In the genomic region with DNA sequence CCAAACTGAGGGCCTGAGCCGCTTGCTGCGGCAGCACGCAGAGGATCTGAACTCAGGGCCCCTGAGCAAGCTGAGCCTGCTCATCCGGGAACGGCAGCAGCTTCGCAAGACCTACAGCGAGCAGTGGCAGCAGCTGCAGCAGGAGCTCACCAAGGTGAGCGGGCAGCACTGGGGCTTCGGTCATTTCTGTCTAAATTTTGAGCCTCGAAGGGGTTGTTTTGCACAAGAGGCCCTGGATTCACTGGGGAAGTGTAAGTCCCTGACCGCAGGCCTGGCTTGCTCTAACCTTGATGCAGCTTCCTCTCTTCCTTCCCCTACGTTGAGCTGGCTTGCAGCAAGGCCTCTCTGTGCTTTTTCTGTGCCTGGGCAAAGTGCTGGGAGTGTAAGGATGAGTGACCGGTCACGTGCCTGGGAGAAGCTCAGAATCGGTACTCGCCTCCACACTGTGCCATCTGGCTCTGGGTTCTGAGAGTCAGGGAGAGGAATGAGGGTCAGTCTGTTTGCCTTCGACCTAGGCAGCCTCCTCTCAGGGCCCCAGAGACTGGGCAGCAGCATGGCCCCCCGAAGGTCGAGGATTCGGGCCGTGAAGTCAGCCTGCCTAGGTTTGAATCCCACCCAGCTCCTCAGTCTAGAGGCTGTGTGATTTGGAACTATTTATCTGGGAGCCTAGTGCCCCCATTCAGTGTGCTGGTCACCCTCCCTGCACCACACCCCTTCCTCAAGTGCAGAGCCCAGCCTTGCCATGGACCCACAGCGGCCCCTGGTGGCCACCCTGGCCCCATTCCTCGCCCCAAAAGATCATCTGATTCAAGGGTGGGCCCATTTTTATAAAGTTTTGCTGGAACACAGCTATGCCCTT, we compare ENCODE assay signal across 1 cellular context.
A peak's percentile ranks its signal among the peaks of the same experiment; 100 is the strongest.
TF ChIP-seq lines count a peak whose summit lies in the region.

No MANE protein-coding gene starts in this region.

TF ChIP-seq in K562, 482 proteins besides CTCF, POLR2A, EP300 and RAD21 (continued from another document and continues in another):
- TF ChIP-seq, protein P1, sequence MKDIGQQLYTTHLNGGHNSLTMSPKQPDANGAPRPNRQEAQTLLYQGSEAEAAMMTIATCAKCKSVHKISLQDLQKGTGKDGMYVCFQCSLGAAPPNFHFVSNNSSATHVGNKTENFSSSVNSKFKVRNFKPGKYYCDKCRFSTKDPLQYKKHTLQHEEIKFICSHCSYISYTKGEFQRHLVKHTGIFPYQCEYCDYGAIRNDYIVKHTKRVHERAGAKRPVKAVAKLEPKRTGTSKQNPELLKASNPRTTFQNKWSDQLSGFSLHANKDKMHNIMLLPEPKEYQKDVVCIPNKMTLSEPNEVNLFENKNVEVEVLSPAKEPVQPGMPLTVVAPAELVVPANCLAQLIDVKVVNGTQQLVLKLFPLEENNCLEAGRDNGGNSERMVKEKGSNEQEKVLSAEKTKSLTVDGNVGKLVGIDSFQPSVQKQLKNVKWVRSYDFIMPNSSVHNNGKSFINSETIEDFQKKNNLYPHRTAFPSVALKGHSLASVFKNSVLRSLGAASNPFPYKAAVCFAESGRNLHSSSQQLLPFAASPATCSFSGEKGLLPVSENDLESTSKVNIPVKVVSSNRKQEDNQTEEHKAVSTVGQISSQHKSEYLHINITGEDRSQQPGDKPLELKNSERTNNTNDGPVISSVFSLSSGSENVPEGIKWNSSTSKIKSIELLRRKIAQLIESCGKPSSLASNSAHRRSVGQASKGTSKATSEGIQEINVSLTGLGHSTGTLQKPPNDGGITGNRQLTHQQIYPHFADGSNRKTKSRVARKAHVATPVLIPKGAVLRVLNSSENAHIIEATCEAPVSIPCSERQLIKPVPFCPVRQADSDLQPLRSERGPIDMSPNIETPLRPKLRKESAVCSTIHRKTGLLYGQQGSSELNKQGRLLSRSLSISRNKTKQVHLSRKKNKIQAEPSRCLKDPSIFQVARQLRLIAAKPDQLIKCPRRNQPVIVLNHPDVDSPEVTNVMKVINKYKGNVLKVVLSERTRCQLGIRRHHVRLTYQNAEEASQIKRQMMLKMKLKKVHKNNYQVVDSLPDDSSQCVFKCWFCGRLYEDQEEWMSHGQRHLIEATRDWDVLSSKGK (CRISPR knock-in tag; IDR thresholded peaks at IDR 0.05) = no peak
- TF ChIP-seq, protein P2, sequence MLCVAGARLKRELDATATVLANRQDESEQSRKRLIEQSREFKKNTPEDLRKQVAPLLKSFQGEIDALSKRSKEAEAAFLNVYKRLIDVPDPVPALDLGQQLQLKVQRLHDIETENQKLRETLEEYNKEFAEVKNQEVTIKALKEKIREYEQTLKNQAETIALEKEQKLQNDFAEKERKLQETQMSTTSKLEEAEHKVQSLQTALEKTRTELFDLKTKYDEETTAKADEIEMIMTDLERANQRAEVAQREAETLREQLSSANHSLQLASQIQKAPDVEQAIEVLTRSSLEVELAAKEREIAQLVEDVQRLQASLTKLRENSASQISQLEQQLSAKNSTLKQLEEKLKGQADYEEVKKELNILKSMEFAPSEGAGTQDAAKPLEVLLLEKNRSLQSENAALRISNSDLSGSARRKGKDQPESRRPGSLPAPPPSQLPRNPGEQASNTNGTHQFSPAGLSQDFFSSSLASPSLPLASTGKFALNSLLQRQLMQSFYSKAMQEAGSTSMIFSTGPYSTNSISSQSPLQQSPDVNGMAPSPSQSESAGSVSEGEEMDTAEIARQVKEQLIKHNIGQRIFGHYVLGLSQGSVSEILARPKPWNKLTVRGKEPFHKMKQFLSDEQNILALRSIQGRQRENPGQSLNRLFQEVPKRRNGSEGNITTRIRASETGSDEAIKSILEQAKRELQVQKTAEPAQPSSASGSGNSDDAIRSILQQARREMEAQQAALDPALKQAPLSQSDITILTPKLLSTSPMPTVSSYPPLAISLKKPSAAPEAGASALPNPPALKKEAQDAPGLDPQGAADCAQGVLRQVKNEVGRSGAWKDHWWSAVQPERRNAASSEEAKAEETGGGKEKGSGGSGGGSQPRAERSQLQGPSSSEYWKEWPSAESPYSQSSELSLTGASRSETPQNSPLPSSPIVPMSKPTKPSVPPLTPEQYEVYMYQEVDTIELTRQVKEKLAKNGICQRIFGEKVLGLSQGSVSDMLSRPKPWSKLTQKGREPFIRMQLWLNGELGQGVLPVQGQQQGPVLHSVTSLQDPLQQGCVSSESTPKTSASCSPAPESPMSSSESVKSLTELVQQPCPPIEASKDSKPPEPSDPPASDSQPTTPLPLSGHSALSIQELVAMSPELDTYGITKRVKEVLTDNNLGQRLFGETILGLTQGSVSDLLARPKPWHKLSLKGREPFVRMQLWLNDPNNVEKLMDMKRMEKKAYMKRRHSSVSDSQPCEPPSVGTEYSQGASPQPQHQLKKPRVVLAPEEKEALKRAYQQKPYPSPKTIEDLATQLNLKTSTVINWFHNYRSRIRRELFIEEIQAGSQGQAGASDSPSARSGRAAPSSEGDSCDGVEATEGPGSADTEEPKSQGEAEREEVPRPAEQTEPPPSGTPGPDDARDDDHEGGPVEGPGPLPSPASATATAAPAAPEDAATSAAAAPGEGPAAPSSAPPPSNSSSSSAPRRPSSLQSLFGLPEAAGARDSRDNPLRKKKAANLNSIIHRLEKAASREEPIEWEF (CRISPR knock-in tag; IDR thresholded peaks at IDR 0.05) = no peak
- TF ChIP-seq KLF1 (tag; IDR thresholded peaks at IDR 0.05) (no peak), PML (IDR thresholded peaks at IDR 0.05; ENCODE audit: low read length) (no peak), ZNF445 (CRISPR knock-in tag; IDR thresholded peaks at IDR 0.05; ENCODE audit: low read depth) (no peak), YBX1 (IDR thresholded peaks at IDR 0.05) (no peak), TCF7 (IDR thresholded peaks at IDR 0.05; ENCODE audit: borderline replicate concordance) (no peak), FUS (optimal IDR thresholded peaks at IDR 0.05; ENCODE audit: low read depth, low read length) (no peak), PHTF2 (CRISPR knock-in tag; IDR thresholded peaks at IDR 0.05) (no peak), SUPT5H (IDR thresholded peaks at IDR 0.05) (no peak), CREBBP (IDR thresholded peaks at IDR 0.05; ENCODE audit: low read depth, low read length) (no peak), SAP30 (IDR thresholded peaks at IDR 0.05; ENCODE audit: borderline replicate concordance, insufficient read depth, low read depth, low read length, poor library complexity, severe bottlenecking) (no peak), PTBP1 (IDR thresholded peaks at IDR 0.05; ENCODE audit: low read depth, low read length) (no peak), ZNF431 (CRISPR knock-in tag; IDR thresholded peaks at IDR 0.05) (no peak)
- TF ChIP-seq, protein P3, sequence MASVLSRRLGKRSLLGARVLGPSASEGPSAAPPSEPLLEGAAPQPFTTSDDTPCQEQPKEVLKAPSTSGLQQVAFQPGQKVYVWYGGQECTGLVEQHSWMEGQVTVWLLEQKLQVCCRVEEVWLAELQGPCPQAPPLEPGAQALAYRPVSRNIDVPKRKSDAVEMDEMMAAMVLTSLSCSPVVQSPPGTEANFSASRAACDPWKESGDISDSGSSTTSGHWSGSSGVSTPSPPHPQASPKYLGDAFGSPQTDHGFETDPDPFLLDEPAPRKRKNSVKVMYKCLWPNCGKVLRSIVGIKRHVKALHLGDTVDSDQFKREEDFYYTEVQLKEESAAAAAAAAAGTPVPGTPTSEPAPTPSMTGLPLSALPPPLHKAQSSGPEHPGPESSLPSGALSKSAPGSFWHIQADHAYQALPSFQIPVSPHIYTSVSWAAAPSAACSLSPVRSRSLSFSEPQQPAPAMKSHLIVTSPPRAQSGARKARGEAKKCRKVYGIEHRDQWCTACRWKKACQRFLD (CRISPR knock-in tag; IDR thresholded peaks at IDR 0.05) = no peak
- TF ChIP-seq, protein P4, sequence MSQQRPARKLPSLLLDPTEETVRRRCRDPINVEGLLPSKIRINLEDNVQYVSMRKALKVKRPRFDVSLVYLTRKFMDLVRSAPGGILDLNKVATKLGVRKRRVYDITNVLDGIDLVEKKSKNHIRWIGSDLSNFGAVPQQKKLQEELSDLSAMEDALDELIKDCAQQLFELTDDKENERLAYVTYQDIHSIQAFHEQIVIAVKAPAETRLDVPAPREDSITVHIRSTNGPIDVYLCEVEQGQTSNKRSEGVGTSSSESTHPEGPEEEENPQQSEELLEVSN (IDR thresholded peaks at IDR 0.05; ENCODE audit: borderline replicate concordance in 1 of 2, extremely low read depth in 1 of 2, insufficient read depth in 1 of 2, insufficient read length in 1 of 2, low read depth in 1 of 2, low read length in 1 of 2, poor library complexity in 1 of 2, severe bottlenecking in 1 of 2) = no peak
- TF ChIP-seq, protein P5, sequence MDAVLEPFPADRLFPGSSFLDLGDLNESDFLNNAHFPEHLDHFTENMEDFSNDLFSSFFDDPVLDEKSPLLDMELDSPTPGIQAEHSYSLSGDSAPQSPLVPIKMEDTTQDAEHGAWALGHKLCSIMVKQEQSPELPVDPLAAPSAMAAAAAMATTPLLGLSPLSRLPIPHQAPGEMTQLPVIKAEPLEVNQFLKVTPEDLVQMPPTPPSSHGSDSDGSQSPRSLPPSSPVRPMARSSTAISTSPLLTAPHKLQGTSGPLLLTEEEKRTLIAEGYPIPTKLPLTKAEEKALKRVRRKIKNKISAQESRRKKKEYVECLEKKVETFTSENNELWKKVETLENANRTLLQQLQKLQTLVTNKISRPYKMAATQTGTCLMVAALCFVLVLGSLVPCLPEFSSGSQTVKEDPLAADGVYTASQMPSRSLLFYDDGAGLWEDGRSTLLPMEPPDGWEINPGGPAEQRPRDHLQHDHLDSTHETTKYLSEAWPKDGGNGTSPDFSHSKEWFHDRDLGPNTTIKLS (IDR thresholded peaks at IDR 0.05; ENCODE audit: borderline replicate concordance, low read depth) = no peak
- TF ChIP-seq, protein P6, sequence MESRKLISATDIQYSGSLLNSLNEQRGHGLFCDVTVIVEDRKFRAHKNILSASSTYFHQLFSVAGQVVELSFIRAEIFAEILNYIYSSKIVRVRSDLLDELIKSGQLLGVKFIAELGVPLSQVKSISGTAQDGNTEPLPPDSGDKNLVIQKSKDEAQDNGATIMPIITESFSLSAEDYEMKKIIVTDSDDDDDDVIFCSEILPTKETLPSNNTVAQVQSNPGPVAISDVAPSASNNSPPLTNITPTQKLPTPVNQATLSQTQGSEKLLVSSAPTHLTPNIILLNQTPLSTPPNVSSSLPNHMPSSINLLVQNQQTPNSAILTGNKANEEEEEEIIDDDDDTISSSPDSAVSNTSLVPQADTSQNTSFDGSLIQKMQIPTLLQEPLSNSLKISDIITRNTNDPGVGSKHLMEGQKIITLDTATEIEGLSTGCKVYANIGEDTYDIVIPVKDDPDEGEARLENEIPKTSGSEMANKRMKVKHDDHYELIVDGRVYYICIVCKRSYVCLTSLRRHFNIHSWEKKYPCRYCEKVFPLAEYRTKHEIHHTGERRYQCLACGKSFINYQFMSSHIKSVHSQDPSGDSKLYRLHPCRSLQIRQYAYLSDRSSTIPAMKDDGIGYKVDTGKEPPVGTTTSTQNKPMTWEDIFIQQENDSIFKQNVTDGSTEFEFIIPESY (CRISPR knock-in tag; IDR thresholded peaks at IDR 0.05) = 0 out of 2 replicates have a peak, but pooled peaks have one; percentile 30
- TF ChIP-seq, protein P7, sequence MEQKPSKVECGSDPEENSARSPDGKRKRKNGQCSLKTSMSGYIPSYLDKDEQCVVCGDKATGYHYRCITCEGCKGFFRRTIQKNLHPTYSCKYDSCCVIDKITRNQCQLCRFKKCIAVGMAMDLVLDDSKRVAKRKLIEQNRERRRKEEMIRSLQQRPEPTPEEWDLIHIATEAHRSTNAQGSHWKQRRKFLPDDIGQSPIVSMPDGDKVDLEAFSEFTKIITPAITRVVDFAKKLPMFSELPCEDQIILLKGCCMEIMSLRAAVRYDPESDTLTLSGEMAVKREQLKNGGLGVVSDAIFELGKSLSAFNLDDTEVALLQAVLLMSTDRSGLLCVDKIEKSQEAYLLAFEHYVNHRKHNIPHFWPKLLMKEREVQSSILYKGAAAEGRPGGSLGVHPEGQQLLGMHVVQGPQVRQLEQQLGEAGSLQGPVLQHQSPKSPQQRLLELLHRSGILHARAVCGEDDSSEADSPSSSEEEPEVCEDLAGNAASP (IDR thresholded peaks at IDR 0.05) = no peak
- TF ChIP-seq, protein P8, sequence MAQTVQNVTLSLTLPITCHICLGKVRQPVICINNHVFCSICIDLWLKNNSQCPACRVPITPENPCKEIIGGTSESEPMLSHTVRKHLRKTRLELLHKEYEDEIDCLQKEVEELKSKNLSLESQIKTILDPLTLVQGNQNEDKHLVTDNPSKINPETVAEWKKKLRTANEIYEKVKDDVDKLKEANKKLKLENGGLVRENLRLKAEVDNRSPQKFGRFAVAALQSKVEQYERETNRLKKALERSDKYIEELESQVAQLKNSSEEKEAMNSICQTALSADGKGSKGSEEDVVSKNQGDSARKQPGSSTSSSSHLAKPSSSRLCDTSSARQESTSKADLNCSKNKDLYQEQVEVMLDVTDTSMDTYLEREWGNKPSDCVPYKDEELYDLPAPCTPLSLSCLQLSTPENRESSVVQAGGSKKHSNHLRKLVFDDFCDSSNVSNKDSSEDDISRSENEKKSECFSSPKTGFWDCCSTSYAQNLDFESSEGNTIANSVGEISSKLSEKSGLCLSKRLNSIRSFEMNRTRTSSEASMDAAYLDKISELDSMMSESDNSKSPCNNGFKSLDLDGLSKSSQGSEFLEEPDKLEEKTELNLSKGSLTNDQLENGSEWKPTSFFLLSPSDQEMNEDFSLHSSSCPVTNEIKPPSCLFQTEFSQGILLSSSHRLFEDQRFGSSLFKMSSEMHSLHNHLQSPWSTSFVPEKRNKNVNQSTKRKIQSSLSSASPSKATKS (CRISPR knock-in tag; IDR thresholded peaks at IDR 0.05) = no peak
- TF ChIP-seq, protein P9, sequence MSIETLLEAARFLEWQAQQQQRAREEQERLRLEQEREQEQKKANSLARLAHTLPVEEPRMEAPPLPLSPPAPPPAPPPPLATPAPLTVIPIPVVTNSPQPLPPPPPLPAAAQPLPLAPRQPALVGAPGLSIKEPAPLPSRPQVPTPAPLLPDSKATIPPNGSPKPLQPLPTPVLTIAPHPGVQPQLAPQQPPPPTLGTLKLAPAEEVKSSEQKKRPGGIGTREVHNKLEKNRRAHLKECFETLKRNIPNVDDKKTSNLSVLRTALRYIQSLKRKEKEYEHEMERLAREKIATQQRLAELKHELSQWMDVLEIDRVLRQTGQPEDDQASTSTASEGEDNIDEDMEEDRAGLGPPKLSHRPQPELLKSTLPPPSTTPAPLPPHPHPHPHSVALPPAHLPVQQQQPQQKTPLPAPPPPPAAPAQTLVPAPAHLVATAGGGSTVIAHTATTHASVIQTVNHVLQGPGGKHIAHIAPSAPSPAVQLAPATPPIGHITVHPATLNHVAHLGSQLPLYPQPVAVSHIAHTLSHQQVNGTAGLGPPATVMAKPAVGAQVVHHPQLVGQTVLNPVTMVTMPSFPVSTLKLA (conservative IDR thresholded peaks at IDR 0.05) = no peak
